ENCODE assay signal across 1 cellular context in the genomic region with DNA sequence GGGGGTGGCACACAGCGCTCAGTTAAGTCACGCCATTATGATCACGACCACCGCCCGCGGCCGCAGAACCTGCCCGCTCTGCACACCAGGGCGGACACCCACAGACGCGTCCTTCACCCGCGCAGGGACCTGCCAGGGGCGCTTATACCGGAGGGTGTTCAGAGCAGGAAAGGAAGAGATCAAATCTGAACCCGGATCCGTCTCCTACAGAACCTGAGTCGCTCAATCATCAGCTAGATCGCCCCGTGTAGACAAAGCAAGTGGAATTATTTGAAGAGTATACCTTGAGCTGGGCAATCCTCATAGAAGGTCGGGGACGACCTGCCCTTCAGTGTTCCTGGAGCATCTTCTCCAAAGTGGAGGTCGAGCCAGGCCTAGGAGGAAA.
TF ChIP-seq lines count a peak whose summit lies in the region.

No MANE protein-coding gene starts in this region.

TF ChIP-seq in SK-N-SH treated with all-trans-retinoic acid at 6 μM for 48 hours, 23 proteins besides CTCF, POLR2A, EP300 and RAD21 (continued from another document):
- TF ChIP-seq, protein P1, sequence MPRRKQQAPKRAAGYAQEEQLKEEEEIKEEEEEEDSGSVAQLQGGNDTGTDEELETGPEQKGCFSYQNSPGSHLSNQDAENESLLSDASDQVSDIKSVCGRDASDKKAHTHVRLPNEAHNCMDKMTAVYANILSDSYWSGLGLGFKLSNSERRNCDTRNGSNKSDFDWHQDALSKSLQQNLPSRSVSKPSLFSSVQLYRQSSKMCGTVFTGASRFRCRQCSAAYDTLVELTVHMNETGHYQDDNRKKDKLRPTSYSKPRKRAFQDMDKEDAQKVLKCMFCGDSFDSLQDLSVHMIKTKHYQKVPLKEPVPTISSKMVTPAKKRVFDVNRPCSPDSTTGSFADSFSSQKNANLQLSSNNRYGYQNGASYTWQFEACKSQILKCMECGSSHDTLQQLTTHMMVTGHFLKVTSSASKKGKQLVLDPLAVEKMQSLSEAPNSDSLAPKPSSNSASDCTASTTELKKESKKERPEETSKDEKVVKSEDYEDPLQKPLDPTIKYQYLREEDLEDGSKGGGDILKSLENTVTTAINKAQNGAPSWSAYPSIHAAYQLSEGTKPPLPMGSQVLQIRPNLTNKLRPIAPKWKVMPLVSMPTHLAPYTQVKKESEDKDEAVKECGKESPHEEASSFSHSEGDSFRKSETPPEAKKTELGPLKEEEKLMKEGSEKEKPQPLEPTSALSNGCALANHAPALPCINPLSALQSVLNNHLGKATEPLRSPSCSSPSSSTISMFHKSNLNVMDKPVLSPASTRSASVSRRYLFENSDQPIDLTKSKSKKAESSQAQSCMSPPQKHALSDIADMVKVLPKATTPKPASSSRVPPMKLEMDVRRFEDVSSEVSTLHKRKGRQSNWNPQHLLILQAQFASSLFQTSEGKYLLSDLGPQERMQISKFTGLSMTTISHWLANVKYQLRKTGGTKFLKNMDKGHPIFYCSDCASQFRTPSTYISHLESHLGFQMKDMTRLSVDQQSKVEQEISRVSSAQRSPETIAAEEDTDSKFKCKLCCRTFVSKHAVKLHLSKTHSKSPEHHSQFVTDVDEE (CRISPR knock-in tag; IDR thresholded peaks at IDR 0.05), result no peak
